ENCODE assay signal across 1 cellular context in the genomic region with DNA sequence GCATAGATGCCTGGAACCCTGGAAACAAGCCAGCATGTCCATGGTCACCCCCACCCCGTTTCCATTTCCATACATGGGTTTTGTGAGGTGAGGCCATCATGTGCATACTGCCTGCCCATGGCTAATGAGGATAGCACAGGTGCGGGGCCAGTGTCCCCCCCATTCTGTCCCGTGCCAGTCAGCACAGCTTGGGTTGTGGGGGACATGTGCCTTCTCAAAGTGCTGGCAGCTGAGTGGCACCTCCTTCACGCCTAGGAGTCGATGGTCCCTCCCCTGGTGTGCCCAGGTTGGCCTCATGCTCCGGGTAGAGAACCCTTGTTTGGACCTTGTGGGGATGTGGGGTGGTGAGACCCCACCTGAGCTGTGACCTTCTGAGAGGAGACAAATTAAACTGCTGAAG.
TF ChIP-seq lines count a peak whose summit lies in the region.

No MANE protein-coding gene starts in this region.

TF ChIP-seq in HEK293, 187 proteins besides CTCF, POLR2A, EP300 and RAD21 (continued from another document):
- TF ChIP-seq ZNF398 (tag by site-specific recombination; IDR thresholded peaks at IDR 0.05) (peak; percentile 9; the same call in 1 of the 2 replicates), GLIS2 (tag by site-specific recombination; IDR thresholded peaks at IDR 0.05) (peak; percentile 47; the same call in 1 of the 2 replicates)
